In the genomic region with DNA sequence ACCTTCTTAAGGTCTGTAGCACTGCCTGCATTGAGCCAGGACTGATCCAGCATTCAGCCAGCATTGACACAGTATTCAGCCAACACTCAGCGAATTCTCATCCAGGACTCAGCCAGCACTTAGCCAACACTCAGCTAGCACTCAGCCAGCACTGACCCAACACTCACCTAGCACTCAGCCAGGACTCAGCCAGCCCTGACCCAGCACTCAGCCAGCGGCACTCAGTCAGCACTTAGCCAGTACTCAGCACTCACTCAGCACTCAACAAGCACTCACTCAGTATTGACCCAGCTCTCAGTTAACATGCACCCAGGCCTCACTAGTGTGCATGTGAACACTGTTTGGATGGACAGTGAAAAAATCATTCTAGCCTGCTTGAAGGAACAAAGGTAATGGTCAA, we compare ENCODE assay signal across 2 cellular contexts.
TF ChIP-seq lines count a peak whose summit lies in the region.

No MANE protein-coding gene starts in this region.

TF ChIP-seq in A549, 52 proteins besides CTCF, POLR2A, EP300 and RAD21:
- TF ChIP-seq RCOR1 (IDR thresholded peaks at IDR 0.05; ENCODE audit: low read depth, low read length) (no peak), HDAC2 (IDR thresholded peaks at IDR 0.05) (no peak), CHD2 (IDR thresholded peaks at IDR 0.05; ENCODE audit: low read length, partially characterized antibody) (no peak), ZFP36 (IDR thresholded peaks at IDR 0.05; ENCODE audit: borderline replicate concordance, partially characterized antibody) (no peak), RARB (CRISPR knock-in tag; IDR thresholded peaks at IDR 0.05) (no peak), NFE2L2 (conservative IDR thresholded peaks at IDR 0.05; ENCODE audit: low read length) (no peak), HOXB13 (CRISPR knock-in tag; IDR thresholded peaks at IDR 0.05; ENCODE audit: low read depth) (no peak), ZNF302 (CRISPR knock-in tag; IDR thresholded peaks at IDR 0.05) (no peak), ATOH8 (CRISPR knock-in tag; IDR thresholded peaks at IDR 0.05; ENCODE audit: low read depth) (no peak)

TF ChIP-seq in IMR-90, 13 proteins besides CTCF, POLR2A, EP300 and RAD21:
- no peak for TF ChIP-seq MAFK (IDR thresholded peaks at IDR 0.05; ENCODE audit: low read depth, low read length)
- TF ChIP-seq CEBPB (IDR thresholded peaks at IDR 0.05; ENCODE audit: low read depth, low read length), result no peak
- no peak for TF ChIP-seq NFE2L2 (IDR thresholded peaks at IDR 0.05; ENCODE audit: low read depth, low read length)
- no peak for TF ChIP-seq ELK1 (IDR thresholded peaks at IDR 0.05; ENCODE audit: borderline replicate concordance, low read depth, low read length)
- TF ChIP-seq, protein P1, sequence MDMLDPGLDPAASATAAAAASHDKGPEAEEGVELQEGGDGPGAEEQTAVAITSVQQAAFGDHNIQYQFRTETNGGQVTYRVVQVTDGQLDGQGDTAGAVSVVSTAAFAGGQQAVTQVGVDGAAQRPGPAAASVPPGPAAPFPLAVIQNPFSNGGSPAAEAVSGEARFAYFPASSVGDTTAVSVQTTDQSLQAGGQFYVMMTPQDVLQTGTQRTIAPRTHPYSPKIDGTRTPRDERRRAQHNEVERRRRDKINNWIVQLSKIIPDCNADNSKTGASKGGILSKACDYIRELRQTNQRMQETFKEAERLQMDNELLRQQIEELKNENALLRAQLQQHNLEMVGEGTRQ (IDR thresholded peaks at IDR 0.05; ENCODE audit: low read depth, low read length), result no peak
